In the genomic region with DNA sequence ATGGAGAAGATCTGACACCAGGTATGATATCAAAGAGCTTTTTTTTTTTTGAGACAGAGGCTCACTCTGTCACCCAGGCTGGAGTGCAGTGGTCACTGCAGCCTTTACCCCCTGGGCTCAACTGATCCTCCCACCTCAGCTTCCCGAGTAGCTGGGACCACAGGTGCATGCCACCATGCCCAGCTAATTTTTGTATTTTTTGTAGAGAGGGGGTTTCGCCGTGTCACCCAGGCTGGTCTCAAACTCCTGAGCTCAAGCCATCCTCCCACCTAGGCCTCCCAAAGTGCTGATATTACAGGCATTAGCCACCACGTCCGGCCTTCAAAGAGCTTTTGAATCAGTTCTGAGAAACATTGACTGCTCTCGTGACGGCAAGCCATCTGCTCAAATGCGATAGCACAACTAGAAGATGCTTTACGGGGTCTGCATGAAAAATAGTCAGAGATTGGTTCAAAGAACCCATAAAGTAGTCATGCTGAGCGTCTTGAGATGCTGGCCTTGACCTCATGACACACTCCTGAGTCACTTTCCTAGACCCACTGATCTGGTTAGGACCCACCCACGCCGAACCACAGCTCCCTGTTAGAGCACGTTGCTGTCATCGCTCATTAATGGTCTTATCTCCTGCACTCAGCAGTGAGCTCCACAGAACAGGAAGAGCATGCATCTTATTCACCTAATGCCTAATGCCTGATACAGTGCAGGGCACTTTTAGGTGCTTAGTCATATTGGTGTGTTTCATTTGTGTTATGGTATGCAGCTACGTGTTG, we compare ENCODE assay signal across 1 cellular context.
A peak's percentile ranks its signal among the peaks of the same experiment; 100 is the strongest.
TF ChIP-seq lines count a peak whose summit lies in the region.

No MANE protein-coding gene starts in this region.

TF ChIP-seq in K562, 482 proteins besides CTCF, POLR2A, EP300 and RAD21 (continued from another document and continues in another):
- TF ChIP-seq, protein P1, sequence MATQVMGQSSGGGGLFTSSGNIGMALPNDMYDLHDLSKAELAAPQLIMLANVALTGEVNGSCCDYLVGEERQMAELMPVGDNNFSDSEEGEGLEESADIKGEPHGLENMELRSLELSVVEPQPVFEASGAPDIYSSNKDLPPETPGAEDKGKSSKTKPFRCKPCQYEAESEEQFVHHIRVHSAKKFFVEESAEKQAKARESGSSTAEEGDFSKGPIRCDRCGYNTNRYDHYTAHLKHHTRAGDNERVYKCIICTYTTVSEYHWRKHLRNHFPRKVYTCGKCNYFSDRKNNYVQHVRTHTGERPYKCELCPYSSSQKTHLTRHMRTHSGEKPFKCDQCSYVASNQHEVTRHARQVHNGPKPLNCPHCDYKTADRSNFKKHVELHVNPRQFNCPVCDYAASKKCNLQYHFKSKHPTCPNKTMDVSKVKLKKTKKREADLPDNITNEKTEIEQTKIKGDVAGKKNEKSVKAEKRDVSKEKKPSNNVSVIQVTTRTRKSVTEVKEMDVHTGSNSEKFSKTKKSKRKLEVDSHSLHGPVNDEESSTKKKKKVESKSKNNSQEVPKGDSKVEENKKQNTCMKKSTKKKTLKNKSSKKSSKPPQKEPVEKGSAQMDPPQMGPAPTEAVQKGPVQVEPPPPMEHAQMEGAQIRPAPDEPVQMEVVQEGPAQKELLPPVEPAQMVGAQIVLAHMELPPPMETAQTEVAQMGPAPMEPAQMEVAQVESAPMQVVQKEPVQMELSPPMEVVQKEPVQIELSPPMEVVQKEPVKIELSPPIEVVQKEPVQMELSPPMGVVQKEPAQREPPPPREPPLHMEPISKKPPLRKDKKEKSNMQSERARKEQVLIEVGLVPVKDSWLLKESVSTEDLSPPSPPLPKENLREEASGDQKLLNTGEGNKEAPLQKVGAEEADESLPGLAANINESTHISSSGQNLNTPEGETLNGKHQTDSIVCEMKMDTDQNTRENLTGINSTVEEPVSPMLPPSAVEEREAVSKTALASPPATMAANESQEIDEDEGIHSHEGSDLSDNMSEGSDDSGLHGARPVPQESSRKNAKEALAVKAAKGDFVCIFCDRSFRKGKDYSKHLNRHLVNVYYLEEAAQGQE (CRISPR knock-in tag; IDR thresholded peaks at IDR 0.05; ENCODE audit: low read depth): no peak
- TF ChIP-seq ZFP1 (CRISPR knock-in tag; IDR thresholded peaks at IDR 0.05) (no peak), DACH1 (IDR thresholded peaks at IDR 0.05; ENCODE audit: partially characterized antibody) (peak; percentile 100), ZFP30 (CRISPR knock-in tag; IDR thresholded peaks at IDR 0.05; ENCODE audit: borderline replicate concordance) (no peak), U2AF1 (optimal IDR thresholded peaks at IDR 0.05; ENCODE audit: low read depth, low read length) (no peak), RBM14 (IDR thresholded peaks at IDR 0.05; ENCODE audit: borderline replicate concordance, insufficient read depth, low read depth, low read length) (no peak), SIX5 (IDR thresholded peaks at IDR 0.05; ENCODE audit: borderline replicate concordance in 1 of 2, insufficient read depth in 1 of 2, low read depth in 1 of 2, low read length in 2 of 2) (no peak), ATF7 (IDR thresholded peaks at IDR 0.05) (peak; percentile 96), ZC3H11A (IDR thresholded peaks at IDR 0.05; ENCODE audit: low read depth, low read length) (no peak), ZHX1 (conservative IDR thresholded peaks at IDR 0.05; ENCODE audit: low read length) (no peak), PHF21A (IDR thresholded peaks at IDR 0.05; ENCODE audit: borderline replicate concordance, low read depth) (peak; percentile 59; the same call in 1 of the 2 replicates), TBL1XR1 (IDR thresholded peaks at IDR 0.05; ENCODE audit: low read length in 2 of 2) (peak; percentile 52 to 95; a peak in 2 of 4 replicates), CREB3L1 (IDR thresholded peaks at IDR 0.05; ENCODE audit: borderline replicate concordance, low read depth) (peak; percentile 78), ZNF764 (CRISPR knock-in tag; IDR thresholded peaks at IDR 0.05; ENCODE audit: low read depth) (no peak), SREBF2 (CRISPR knock-in tag; IDR thresholded peaks at IDR 0.05) (no peak), ZNF253 (CRISPR knock-in tag; conservative IDR thresholded peaks at IDR 0.05) (no peak), NCOA2 (IDR thresholded peaks at IDR 0.05; ENCODE audit: partially characterized antibody in 2 of 2) (peak; percentile 92 to 94), TAF9B (IDR thresholded peaks at IDR 0.05; ENCODE audit: partially characterized antibody) (peak; percentile 90), CBX5 (IDR thresholded peaks at IDR 0.05; ENCODE audit: borderline replicate concordance, low read depth) (no peak; the same call in 1 of the 2 replicates), ZNF143 (CRISPR knock-in tag; IDR thresholded peaks at IDR 0.05) (no peak), TBP (optimal IDR thresholded peaks at IDR 0.05; ENCODE audit: low read depth, low read length) (no peak), ZNF740 (CRISPR knock-in tag; IDR thresholded peaks at IDR 0.05) (no peak), ZNF740 (tag; IDR thresholded peaks at IDR 0.05) (no peak), CAMTA2 (CRISPR knock-in tag; conservative IDR thresholded peaks at IDR 0.05) (no peak), SRSF7 (optimal IDR thresholded peaks at IDR 0.05; ENCODE audit: low read depth, low read length) (no peak), ZNF551 (CRISPR knock-in tag; IDR thresholded peaks at IDR 0.05) (no peak), DPF2 (IDR thresholded peaks at IDR 0.05) (peak; percentile 100), SETDB1 (IDR thresholded peaks at IDR 0.05; ENCODE audit: low read length) (peak; percentile 50)
- TF ChIP-seq, protein P2, sequence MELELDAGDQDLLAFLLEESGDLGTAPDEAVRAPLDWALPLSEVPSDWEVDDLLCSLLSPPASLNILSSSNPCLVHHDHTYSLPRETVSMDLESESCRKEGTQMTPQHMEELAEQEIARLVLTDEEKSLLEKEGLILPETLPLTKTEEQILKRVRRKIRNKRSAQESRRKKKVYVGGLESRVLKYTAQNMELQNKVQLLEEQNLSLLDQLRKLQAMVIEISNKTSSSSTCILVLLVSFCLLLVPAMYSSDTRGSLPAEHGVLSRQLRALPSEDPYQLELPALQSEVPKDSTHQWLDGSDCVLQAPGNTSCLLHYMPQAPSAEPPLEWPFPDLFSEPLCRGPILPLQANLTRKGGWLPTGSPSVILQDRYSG (tag; conservative IDR thresholded peaks at IDR 0.05; ENCODE audit: low read depth): peak; percentile 67; the same call in 1 of the 2 replicates
- TF ChIP-seq, protein P3, sequence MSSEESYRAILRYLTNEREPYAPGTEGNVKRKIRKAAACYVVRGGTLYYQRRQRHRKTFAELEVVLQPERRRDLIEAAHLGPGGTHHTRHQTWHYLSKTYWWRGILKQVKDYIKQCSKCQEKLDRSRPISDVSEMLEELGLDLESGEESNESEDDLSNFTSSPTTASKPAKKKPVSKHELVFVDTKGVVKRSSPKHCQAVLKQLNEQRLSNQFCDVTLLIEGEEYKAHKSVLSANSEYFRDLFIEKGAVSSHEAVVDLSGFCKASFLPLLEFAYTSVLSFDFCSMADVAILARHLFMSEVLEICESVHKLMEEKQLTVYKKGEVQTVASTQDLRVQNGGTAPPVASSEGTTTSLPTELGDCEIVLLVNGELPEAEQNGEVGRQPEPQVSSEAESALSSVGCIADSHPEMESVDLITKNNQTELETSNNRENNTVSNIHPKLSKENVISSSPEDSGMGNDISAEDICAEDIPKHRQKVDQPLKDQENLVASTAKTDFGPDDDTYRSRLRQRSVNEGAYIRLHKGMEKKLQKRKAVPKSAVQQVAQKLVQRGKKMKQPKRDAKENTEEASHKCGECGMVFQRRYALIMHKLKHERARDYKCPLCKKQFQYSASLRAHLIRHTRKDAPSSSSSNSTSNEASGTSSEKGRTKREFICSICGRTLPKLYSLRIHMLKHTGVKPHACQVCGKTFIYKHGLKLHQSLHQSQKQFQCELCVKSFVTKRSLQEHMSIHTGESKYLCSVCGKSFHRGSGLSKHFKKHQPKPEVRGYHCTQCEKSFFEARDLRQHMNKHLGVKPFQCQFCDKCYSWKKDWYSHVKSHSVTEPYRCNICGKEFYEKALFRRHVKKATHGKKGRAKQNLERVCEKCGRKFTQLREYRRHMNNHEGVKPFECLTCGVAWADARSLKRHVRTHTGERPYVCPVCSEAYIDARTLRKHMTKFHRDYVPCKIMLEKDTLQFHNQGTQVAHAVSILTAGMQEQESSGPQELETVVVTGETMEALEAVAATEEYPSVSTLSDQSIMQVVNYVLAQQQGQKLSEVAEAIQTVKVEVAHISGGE (CRISPR knock-in tag; IDR thresholded peaks at IDR 0.05): peak in 1 of 3 experiments; percentile 66; a peak in 2 of 6 replicates
- TF ChIP-seq, protein P4, sequence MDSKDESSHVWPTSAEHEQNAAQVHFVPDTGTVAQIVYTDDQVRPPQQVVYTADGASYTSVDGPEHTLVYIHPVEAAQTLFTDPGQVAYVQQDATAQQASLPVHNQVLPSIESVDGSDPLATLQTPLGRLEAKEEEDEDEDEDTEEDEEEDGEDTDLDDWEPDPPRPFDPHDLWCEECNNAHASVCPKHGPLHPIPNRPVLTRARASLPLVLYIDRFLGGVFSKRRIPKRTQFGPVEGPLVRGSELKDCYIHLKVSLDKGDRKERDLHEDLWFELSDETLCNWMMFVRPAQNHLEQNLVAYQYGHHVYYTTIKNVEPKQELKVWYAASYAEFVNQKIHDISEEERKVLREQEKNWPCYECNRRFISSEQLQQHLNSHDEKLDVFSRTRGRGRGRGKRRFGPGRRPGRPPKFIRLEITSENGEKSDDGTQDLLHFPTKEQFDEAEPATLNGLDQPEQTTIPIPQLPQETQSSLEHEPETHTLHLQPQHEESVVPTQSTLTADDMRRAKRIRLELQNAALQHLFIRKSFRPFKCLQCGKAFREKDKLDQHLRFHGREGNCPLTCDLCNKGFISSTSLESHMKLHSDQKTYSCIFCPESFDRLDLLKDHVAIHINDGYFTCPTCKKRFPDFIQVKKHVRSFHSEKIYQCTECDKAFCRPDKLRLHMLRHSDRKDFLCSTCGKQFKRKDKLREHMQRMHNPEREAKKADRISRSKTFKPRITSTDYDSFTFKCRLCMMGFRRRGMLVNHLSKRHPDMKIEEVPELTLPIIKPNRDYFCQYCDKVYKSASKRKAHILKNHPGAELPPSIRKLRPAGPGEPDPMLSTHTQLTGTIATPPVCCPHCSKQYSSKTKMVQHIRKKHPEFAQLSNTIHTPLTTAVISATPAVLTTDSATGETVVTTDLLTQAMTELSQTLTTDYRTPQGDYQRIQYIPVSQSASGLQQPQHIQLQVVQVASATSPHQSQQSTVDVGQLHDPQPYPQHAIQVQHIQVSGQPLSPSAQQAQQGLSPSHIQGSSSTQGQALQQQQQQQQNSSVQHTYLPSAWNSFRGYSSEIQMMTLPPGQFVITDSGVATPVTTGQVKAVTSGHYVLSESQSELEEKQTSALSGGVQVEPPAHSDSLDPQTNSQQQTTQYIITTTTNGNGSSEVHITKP (IDR thresholded peaks at IDR 0.05; ENCODE audit: partially characterized antibody): peak; percentile 48
- TF ChIP-seq, protein P5, sequence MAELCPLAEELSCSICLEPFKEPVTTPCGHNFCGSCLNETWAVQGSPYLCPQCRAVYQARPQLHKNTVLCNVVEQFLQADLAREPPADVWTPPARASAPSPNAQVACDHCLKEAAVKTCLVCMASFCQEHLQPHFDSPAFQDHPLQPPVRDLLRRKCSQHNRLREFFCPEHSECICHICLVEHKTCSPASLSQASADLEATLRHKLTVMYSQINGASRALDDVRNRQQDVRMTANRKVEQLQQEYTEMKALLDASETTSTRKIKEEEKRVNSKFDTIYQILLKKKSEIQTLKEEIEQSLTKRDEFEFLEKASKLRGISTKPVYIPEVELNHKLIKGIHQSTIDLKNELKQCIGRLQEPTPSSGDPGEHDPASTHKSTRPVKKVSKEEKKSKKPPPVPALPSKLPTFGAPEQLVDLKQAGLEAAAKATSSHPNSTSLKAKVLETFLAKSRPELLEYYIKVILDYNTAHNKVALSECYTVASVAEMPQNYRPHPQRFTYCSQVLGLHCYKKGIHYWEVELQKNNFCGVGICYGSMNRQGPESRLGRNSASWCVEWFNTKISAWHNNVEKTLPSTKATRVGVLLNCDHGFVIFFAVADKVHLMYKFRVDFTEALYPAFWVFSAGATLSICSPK (IDR thresholded peaks at IDR 0.05; ENCODE audit: borderline replicate concordance): no peak
